25 cellular contexts compared by ENCODE assay signal in genomic region chr1:18603212-18603852, GRCh38. TPM values are rescaled to one million over a fixed set of nuclear protein-coding genes. Genes with fewer than 3 reads are reported as not detected.
"Had no signal": no experiment of that assay in that cellular context is flagged by ENCODE, and none has a peak within 500 bp of the region (broad histone marks: within the 10 kb centered on the region; RNA-seq: fewer than 3 reads in every experiment).

No MANE protein-coding gene starts in this region.

- ATAC-seq: left lung, upper lobe of right lung had no signal

- H3K9me3 ChIP-seq: ascending aorta, left lung, thoracic aorta, upper lobe of right lung had no signal

- H3K4me1 Mint-ChIP-seq: activated naive CD4-positive, alpha-beta T cell treated with anti-CD3 and anti-CD28 coated beads, Interleukin-2, amount 10 ng/mL, durations not matched to agents 7 days and 5 days; central memory CD8-positive, alpha-beta T cell had no signal

- H3K36me3 Mint-ChIP-seq: activated naive CD4-positive, alpha-beta T cell treated with anti-CD3 and anti-CD28 coated beads, Interleukin-2, amount 10 ng/mL, durations not matched to agents 7 days and 5 days had no signal

- H3K27me3 ChIP-seq: ascending aorta had no signal

- H3K4me1 ChIP-seq: ascending aorta, left lung, upper lobe of right lung had no signal

- H3K4me3 ChIP-seq: ascending aorta, coronary artery, left lung, thoracic aorta, upper lobe of right lung had no signal

- H3K36me3 ChIP-seq: ascending aorta, left lung, thoracic aorta, upper lobe of right lung had no signal

- H3K27ac Mint-ChIP-seq: activated naive CD4-positive, alpha-beta T cell treated with anti-CD3 and anti-CD28 coated beads, Interleukin-2, amount 10 ng/mL, durations not matched to agents 7 days and 5 days; nephron progenitor cell had no signal

- H3K4me3 Mint-ChIP-seq: activated naive CD4-positive, alpha-beta T cell treated with anti-CD3 and anti-CD28 coated beads, Interleukin-2, amount 10 ng/mL, durations not matched to agents 7 days and 5 days; central memory CD8-positive, alpha-beta T cell; nephron progenitor cell had no signal

- DNase-seq: activated CD4-positive, alpha-beta T cell treated with anti-CD3 and anti-CD28 coated beads for 48 hours; activated CD4-positive, CD25-positive, alpha-beta regulatory T cell; activated CD8-positive, alpha-beta memory T cell treated with anti-CD3 and anti-CD28 coated beads, Interleukin-2, amount 50 U/mL, for 4 hours; activated effector memory CD4-positive, alpha-beta T cell treated with Interleukin-2 at 50 U/mL for 16 hours; activated naive CD4-positive, alpha-beta T cell treated with anti-CD3 and anti-CD28 coated beads, Interleukin-2, amount 10 ng/mL, durations not matched to agents 7 days and 5 days; activated T-cell treated with anti-CD3 and anti-CD28 coated beads, Interleukin-2, amount 50 U/mL, for 48 hours; head of caudate nucleus; left lung; mammary epithelial cell; midbrain; nephron progenitor cell; stimulated activated CD4-positive, alpha-beta T cell treated with anti-CD3 and anti-CD28 coated beads, Interleukin-12 subunit alpha, Interleukin-12 subunit beta, amount 100 ng/mL, for 4 hours; stimulated activated CD4-positive, alpha-beta T cell treated with anti-CD3 and anti-CD28 coated beads, Interleukin-1b, Interleukin-23, amount 100 ng/mL, for 48 hours; T-helper 1 cell; T-helper 9 cell; upper lobe of right lung had no signal

- H3K9me3 Mint-ChIP-seq: central memory CD8-positive, alpha-beta T cell; nephron progenitor cell had no signal

- H3K27ac ChIP-seq: ascending aorta, coronary artery, left lung, thoracic aorta, upper lobe of right lung had no signal

RNA-seq across cellular contexts. Expression of gene PAX7, which starts 27.3 kb away (rescaled TPM):
- total RNA-seq: ascending aorta, kidney epithelial cell, left lung, mammary epithelial cell, myocyte, omental fat pad, posterior vena cava, thoracic aorta, upper lobe of right lung had no signal
- polyA plus RNA-seq: adipose tissue, mammary epithelial cell had no signal
